8 cellular contexts compared by ENCODE assay signal in genomic region chr20:50113420-50114224, GRCh38. TPM values are rescaled to one million over a fixed set of nuclear protein-coding genes. Genes with fewer than 3 reads are reported as not detected.
DNase-seq lines count a peak whose midpoint lies in the region; ATAC-seq and TF ChIP-seq lines count a peak whose summit lies in the region.

No MANE protein-coding gene starts in this region.

- 13% methylated on average over 11 of the region's 11 CpGs for WGBS in body of pancreas, 2 donors
- WGBS in mesenchymal stem cell = 10% methylated on average over 8 of the region's 11 CpGs

- H3K4me1 ChIP-seq in right atrium auricular region (peaks cover 0 to 69% of the 10 kb centered on the region in 2 donors), body of pancreas (peaks cover 65% of the 10 kb centered on the region), mesenchymal stem cell (ENCODE audit: control insufficient read depth, insufficient read depth, low read depth, low read length) (peaks cover 24% of the 10 kb centered on the region), vagina (peaks cover 68% of the 10 kb centered on the region)

- peak overlapping the region; percentile 39 for H2BK15ac ChIP-seq in mesenchymal stem cell (ENCODE audit: low read depth, poor library complexity, severe bottlenecking)

- no peaks in the 10 kb centered on the region for H3K9me3 ChIP-seq in right atrium auricular region
- no peaks in the 10 kb centered on the region for H3K9me3 ChIP-seq in body of pancreas
- H3K9me3 ChIP-seq in mesenchymal stem cell (ENCODE audit: control insufficient read depth, low read length) = no peaks in the 10 kb centered on the region
- H3K9me3 ChIP-seq in vagina = no peaks in the 10 kb centered on the region

- no peak overlapping the region for H2BK5ac ChIP-seq in mesenchymal stem cell (ENCODE audit: low read depth, low read length, poor library complexity, severe bottlenecking)

- TF ChIP-seq CTCF in right atrium auricular region (IDR thresholded peaks at IDR 0.05) (no peak), body of pancreas (IDR thresholded peaks at IDR 0.05) (no peak), vagina (IDR thresholded peaks at IDR 0.05) (no peak)

- H3K4ac ChIP-seq in mesenchymal stem cell (ENCODE audit: low read depth in 1 of 2, low read length in 2 of 2) = peak overlapping the region; percentile 63 to 75

- peak overlapping the region in 1 of 2 experiments; percentile 81 for H2BK12ac ChIP-seq in mesenchymal stem cell (ENCODE audit: low read length in 2 of 2)

- peak overlapping the region in 1 of 2 experiments; percentile 17 for H3K14ac ChIP-seq in mesenchymal stem cell (ENCODE audit: low read length in 2 of 2)

- H3K18ac ChIP-seq in mesenchymal stem cell (ENCODE audit: low read depth in 1 of 2, low read length in 2 of 2) = peak overlapping the region; percentile 46 to 97

- peak overlapping the region; percentile 91 for H4K8ac ChIP-seq in mesenchymal stem cell (ENCODE audit: low read length)

- DNase-seq in right atrium auricular region (ENCODE audit: low spot score) (no peak), cardiac septum (ENCODE audit: low spot score) (no peak), body of pancreas (no peak), mesenchymal stem cell (no peak), vagina (ENCODE audit: extremely low spot score in 2 of 2) (no peak)

- intact Hi-C loops in cardiac septum (cut with DNase I) = no loop called here
- intact Hi-C loops in body of pancreas (cut with DNase I) = no loop called here
- intact Hi-C loops in vagina (cut with DNase I) = no loop called here

- peak overlapping the region; percentile 73 for H2BK120ac ChIP-seq in mesenchymal stem cell (ENCODE audit: low read depth, low read length)

- H3K4me2 ChIP-seq in mesenchymal stem cell (ENCODE audit: low read length, poor library complexity, severe bottlenecking) = peak overlapping the region; percentile 84

- H4K91ac ChIP-seq in mesenchymal stem cell (ENCODE audit: low read length) = peak overlapping the region; percentile 72

- peak overlapping the region; percentile 82 to 100 for H3K4me3 ChIP-seq in right atrium auricular region
- peak overlapping the region; percentile 89 to 94 for H3K4me3 ChIP-seq in body of pancreas
- H3K4me3 ChIP-seq in mesenchymal stem cell (ENCODE audit: insufficient read depth in 1 of 2, low read depth in 1 of 2, low read length in 2 of 2) = peak overlapping the region; percentile 90 to 95
- peak overlapping the region; percentile 79 to 95 for H3K4me3 ChIP-seq in vagina

- peaks cover 11% of the 10 kb centered on the region for H3K79me1 ChIP-seq in mesenchymal stem cell (replicated peaks; ENCODE audit: low read length, poor library complexity, severe bottlenecking)

- peak overlapping the region; percentile 99 to 100 for H3K27ac ChIP-seq in right atrium auricular region
- peak overlapping the region; percentile 93 to 96 (median 96) for H3K27ac ChIP-seq in body of pancreas
- H3K27ac ChIP-seq in mesenchymal stem cell (ENCODE audit: low read length, poor library complexity, severe bottlenecking) = peak overlapping the region; percentile 93
- peak overlapping the region; percentile 99 for H3K27ac ChIP-seq in vagina

- no peak for ATAC-seq in body of pancreas
- ATAC-seq in GM18907 (IDR thresholded peaks at IDR 0.05; ENCODE audit: unreplicated experiment) = no peak
- ATAC-seq in HG03439 (IDR thresholded peaks at IDR 0.05; ENCODE audit: unreplicated experiment) = no peak
- ATAC-seq in GM18505 (IDR thresholded peaks at IDR 0.05; ENCODE audit: unreplicated experiment) = no peak

- H3K27me3 ChIP-seq in right atrium auricular region = no peaks in the 10 kb centered on the region
- no peaks in the 10 kb centered on the region for H3K27me3 ChIP-seq in body of pancreas
- no peaks in the 10 kb centered on the region for H3K27me3 ChIP-seq in mesenchymal stem cell (ENCODE audit: control insufficient read depth in 1 of 2, insufficient read depth in 1 of 2, low read length in 2 of 2)
- H3K27me3 ChIP-seq in vagina = no peaks in the 10 kb centered on the region

- peak overlapping the region; percentile 72 for H2AK5ac ChIP-seq in mesenchymal stem cell (ENCODE audit: low read length, severe bottlenecking)

- peak overlapping the region in 1 of 2 experiments; percentile 57 for H3K23ac ChIP-seq in mesenchymal stem cell (ENCODE audit: low read length in 2 of 2)

- H3K9ac ChIP-seq in mesenchymal stem cell (ENCODE audit: low read length) = peak overlapping the region; percentile 97

- no peak overlapping the region for H2AFZ ChIP-seq in mesenchymal stem cell (ENCODE audit: low read depth, low read length)

- H3K36me3 ChIP-seq in right atrium auricular region (no peaks in the 10 kb centered on the region), body of pancreas (replicated peaks in 1 of 2; ENCODE audit: insufficient read depth in 1 of 2, low read depth in 2 of 2) (no peaks in the 10 kb centered on the region), mesenchymal stem cell (ENCODE audit: control insufficient read depth in 1 of 2, insufficient read depth in 2 of 2, low read depth in 1 of 2, low read length in 2 of 2) (peaks cover 0 to 11% of the 10 kb centered on the region in 2 experiments), vagina (no peaks in the 10 kb centered on the region)

- no peak for TF ChIP-seq POLR2A in body of pancreas (IDR thresholded peaks at IDR 0.05)
- TF ChIP-seq POLR2A in vagina (IDR thresholded peaks at IDR 0.05) = no peak
- TF ChIP-seq POLR2A in GM18505 (IDR thresholded peaks at IDR 0.05; ENCODE audit: borderline replicate concordance, extremely low read depth, insufficient read depth, insufficient read length) = no peak

RNA-seq across cellular contexts. Expression of gene UBE2V1, which starts 0.7 kb away (rescaled TPM):
- total RNA-seq in right atrium auricular region (10 to 100 TPM; 61.2 to 70.2 TPM), cardiac septum (70.3 TPM), body of pancreas (10 to 100 TPM; 42.0 to 43.8 TPM), vagina (74.2 TPM)
- 292 TPM for polyA plus RNA-seq in mesenchymal stem cell (2013, experiment 1 of 2)
- 286 TPM for polyA plus RNA-seq in mesenchymal stem cell (2013, experiment 2 of 2)

RNA-seq across cellular contexts. Expression of gene PEDS1, which starts 39.9 kb away (rescaled TPM):
- total RNA-seq in right atrium auricular region (10 to 100 TPM; 26.1 to 30.7 TPM), cardiac septum (15.2 TPM), body of pancreas (1 to 10 TPM; 9.1 to 9.6 TPM), vagina (25.5 TPM)
- polyA plus RNA-seq in mesenchymal stem cell (2013, experiment 1 of 2) = 59.1 TPM
- polyA plus RNA-seq in mesenchymal stem cell (2013, experiment 2 of 2) = 58.4 TPM
